Comparison of ENCODE assay signal across 8 cellular contexts in genomic region chr9:37080165-37080627, GRCh38. TPM values are rescaled to one million over a fixed set of nuclear protein-coding genes. Genes with fewer than 3 reads are reported as not detected.
DNase-seq lines count a peak whose midpoint lies in the region; ATAC-seq, FAIRE-seq and TF ChIP-seq lines count a peak whose summit lies in the region.
"Not testable (repeated sequence)": the region's sequence is repeated elsewhere in the genome, so short reads cannot be mapped to it uniquely, and the experiment has no call there.

No MANE protein-coding gene starts in this region.

- peaks cover 11% of the 10 kb centered on the region for H3K27me3 ChIP-seq in iPS-18a (ENCODE audit: control insufficient read depth, insufficient read depth, low read length)

- TF ChIP-seq POLR2A in GM12891 (IDR thresholded peaks at IDR 0.05; ENCODE audit: low read depth, low read length): not testable (repeated sequence)

- not testable (repeated sequence) for H3K27me3 Mint-ChIP-seq in activated CD4-positive, alpha-beta T cell treated with anti-CD3 and anti-CD28 coated beads, Interleukin-2, amount 10 ng/mL, durations not matched to agents 24 days and 14 days

- peak overlapping the region; percentile 90 for H3K4me3 ChIP-seq in coronary artery
- H3K4me3 ChIP-seq in iPS-18a (ENCODE audit: low read length): peak overlapping the region; percentile 63

- H3K4me1 ChIP-seq in iPS-18a (ENCODE audit: control insufficient read depth, low read depth, low read length): not testable (repeated sequence)

- not testable (repeated sequence) for FAIRE-seq in GM12891 (lab: Jason Lieb, UNC)

- peak overlapping the region; percentile 57 for H3K9ac ChIP-seq in iPS-18a (ENCODE audit: low read length)

- ATAC-seq in HG02642 (IDR thresholded peaks at IDR 0.05; ENCODE audit: poor library complexity, unreplicated experiment) (peak; percentile 21), omental fat pad (ENCODE audit: low FRiP score) (peak; percentile 71)

- H3K27ac ChIP-seq in coronary artery: peak overlapping the region; percentile 89 to 94
- H3K27ac ChIP-seq in iPS-18a (ENCODE audit: low read length): not testable (repeated sequence)

- DNase-seq in GM12891 (ENCODE audit: insufficient read length, low spot score); activated CD4-positive, alpha-beta T cell treated with anti-CD3 and anti-CD28 coated beads, Interleukin-2, amount 10 ng/mL, durations not matched to agents 24 days and 14 days; coronary artery (ENCODE audit: low spot score): not testable (repeated sequence)
- DNase-seq in LHCN-M2 (ENCODE audit: low read depth): peak; percentile 31
- DNase-seq in omental fat pad (ENCODE audit: low spot score): peak; percentile 27
- peak; percentile 45 for DNase-seq in ureter (ENCODE audit: low spot score)

- H3K27ac Mint-ChIP-seq in activated CD4-positive, alpha-beta T cell treated with anti-CD3 and anti-CD28 coated beads, Interleukin-2, amount 10 ng/mL, durations not matched to agents 24 days and 14 days: peak overlapping the region; percentile 96

- peaks cover 19% of the 10 kb centered on the region for H3K36me3 Mint-ChIP-seq in activated CD4-positive, alpha-beta T cell treated with anti-CD3 and anti-CD28 coated beads, Interleukin-2, amount 10 ng/mL, durations not matched to agents 24 days and 14 days (ENCODE audit: low read depth)

- not testable (repeated sequence) for H3K9me3 ChIP-seq in iPS-18a (ENCODE audit: control insufficient read depth, low read depth, low read length)

- TF ChIP-seq CTCF in coronary artery (IDR thresholded peaks at IDR 0.05); omental fat pad (IDR thresholded peaks at IDR 0.05): not testable (repeated sequence)

- intact Hi-C loops in activated CD4-positive, alpha-beta T cell treated with anti-CD3 and anti-CD28 coated beads, Interleukin-2, amount 10 ng/mL, durations not matched to agents 24 days and 14 days (cut with micrococcal nuclease): not testable (repeated sequence)

- H3K9me3 Mint-ChIP-seq in activated CD4-positive, alpha-beta T cell treated with anti-CD3 and anti-CD28 coated beads, Interleukin-2, amount 10 ng/mL, durations not matched to agents 24 days and 14 days: not testable (repeated sequence)

- H3K4me3 Mint-ChIP-seq in activated CD4-positive, alpha-beta T cell treated with anti-CD3 and anti-CD28 coated beads, Interleukin-2, amount 10 ng/mL, durations not matched to agents 24 days and 14 days: peak overlapping the region; percentile 95

- H3K4me1 Mint-ChIP-seq in activated CD4-positive, alpha-beta T cell treated with anti-CD3 and anti-CD28 coated beads, Interleukin-2, amount 10 ng/mL, durations not matched to agents 24 days and 14 days: peaks cover 26% of the 10 kb centered on the region

- not testable (repeated sequence) for H3K36me3 ChIP-seq in iPS-18a (ENCODE audit: control insufficient read depth, low read depth, low read length)

TF ChIP-seq in GM12891, 5 proteins besides CTCF, POLR2A, EP300 and RAD21:
- TF ChIP-seq POLR2AphosphoS5 (IDR thresholded peaks at IDR 0.05; ENCODE audit: low read depth, low read length): peak; percentile 1; the same call in 1 of the 2 replicates

RNA-seq across cellular contexts. Expression of gene ZCCHC7, which starts 40.2 kb away (rescaled TPM):
- 43.5 TPM for polyA plus RNA-seq in GM12891 (2012; ENCODE audit: low read depth, missing spikeins)
- total RNA-seq in LHCN-M2 (2014; rRNA removed) (10.2 and 10.3 TPM in 2 replicates), omental fat pad (10 to 100 TPM; 11.7 to 24.6 (median 13.6) TPM), ureter (31.7 TPM)
- 5.2 TPM for polyA plus RNA-seq in LHCN-M2 (2012)
- total RNA-seq in activated CD4-positive, alpha-beta T cell treated with anti-CD3 and anti-CD28 coated beads, Interleukin-2, amount 10 ng/mL, durations not matched to agents 24 days and 14 days: 24.2 and 25.3 TPM in 2 replicates

RNA-seq across cellular contexts. Expression of gene PAX5, which starts 46.1 kb away (rescaled TPM):
- polyA plus RNA-seq in GM12891 (2012; ENCODE audit: low read depth, missing spikeins): 43.1 TPM
- not detected in 2 replicates for total RNA-seq in LHCN-M2 (2014; rRNA removed)
- polyA plus RNA-seq in LHCN-M2 (2012): not detected
- 0.16 and 0.33 TPM in 2 replicates for total RNA-seq in activated CD4-positive, alpha-beta T cell treated with anti-CD3 and anti-CD28 coated beads, Interleukin-2, amount 10 ng/mL, durations not matched to agents 24 days and 14 days
- 1 to 10 TPM in 1 of 4 donors, under 1 TPM in 2, not detected in 1; 0.09 to 1.2 (median 0.24) TPM for total RNA-seq in omental fat pad
- total RNA-seq in ureter: not detected
